In the genomic region with DNA sequence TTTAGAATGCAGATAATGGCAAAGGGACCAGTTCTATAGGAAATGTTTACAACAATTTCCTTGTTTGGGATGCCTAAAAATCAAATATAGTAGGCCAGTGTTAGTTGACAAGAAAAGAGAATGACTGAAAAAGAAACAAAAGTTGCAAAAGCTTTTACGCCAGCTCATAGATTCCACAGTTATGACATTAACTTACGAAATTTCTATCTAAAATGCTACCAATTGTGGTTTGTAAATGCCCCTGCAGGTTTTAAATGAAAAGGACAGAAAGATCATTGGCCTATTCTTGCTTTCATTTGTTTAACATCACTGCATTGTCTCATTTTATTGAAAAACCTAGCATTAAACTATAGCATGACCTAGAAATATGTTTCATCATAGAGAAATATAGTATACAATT, we compare ENCODE assay signal across 13 cellular contexts.
DNase-seq lines count a peak whose midpoint lies in the region; ATAC-seq, FAIRE-seq and TF ChIP-seq lines count a peak whose summit lies in the region.
"Had no signal": no experiment of that assay in that cellular context is flagged by ENCODE, and none has a peak within 500 bp of the region (broad histone marks: within the 10 kb centered on the region; RNA-seq: fewer than 3 reads in every experiment).

No MANE protein-coding gene starts in this region.

- TF ChIP-seq CTCF in astrocyte (IDR thresholded peaks at IDR 0.05; ENCODE audit: insufficient read depth, low read depth, low read length), result no peak
- TF ChIP-seq CTCF in osteoblast (IDR thresholded peaks at IDR 0.05; ENCODE audit: extremely low read depth, low read depth, low read length), result peak; percentile 17
- TF ChIP-seq CTCF in body of pancreas (IDR thresholded peaks at IDR 0.05), result no peak

- no peak overlapping the region for H3K4me3 ChIP-seq in astrocyte (ENCODE audit: insufficient read depth, low read depth, low read length)
- no peak overlapping the region for H3K4me3 ChIP-seq in osteoblast (ENCODE audit: insufficient read depth, low read length)
- H3K4me3 ChIP-seq in small intestine (ENCODE audit: low read depth in 1 of 2, low read length in 2 of 2), result no peak overlapping the region
- H3K4me3 ChIP-seq in body of pancreas, result no peak overlapping the region

- H3K4me1 ChIP-seq in astrocyte (ENCODE audit: insufficient read depth, low read length) (peaks cover 12% of the 10 kb centered on the region), osteoblast (ENCODE audit: insufficient read depth, low read length) (peaks cover 36% of the 10 kb centered on the region), small intestine (ENCODE audit: control insufficient read depth in 2 of 2, insufficient read depth in 1 of 2, low read depth in 1 of 2, low read length in 1 of 2) (no peaks in the 10 kb centered on the region), body of pancreas (no peaks in the 10 kb centered on the region)

- peak; percentile 75 for DNase-seq in EL
- DNase-seq in MV-4-11 (lab: John Stamatoyannopoulos, UW), result peak; percentile 83
- DNase-seq in astrocyte (ENCODE audit: low read depth), result peak; percentile 75
- no peak for DNase-seq in osteoblast (ENCODE audit: insufficient read length, low spot score, missing footprints)
- DNase-seq in C1 segment of cervical spinal cord (lab: John Stamatoyannopoulos, UW), result no peak
- no peak for DNase-seq in small intestine
- no peak for DNase-seq in germinal center (ENCODE audit: low spot score)
- DNase-seq in body of pancreas, result no peak
- DNase-seq: head of caudate nucleus, KBM-7, left ventricle myocardium superior, RPMI8226 had no signal

- FAIRE-seq in astrocyte (lab: Jason Lieb, UNC) (no peak), small intestine (lab: Jason Lieb, UNC) (no peak)

- intact Hi-C loops in body of pancreas (cut with DNase I), result no loop called here

- H3K4me1 Mint-ChIP-seq in astrocyte (ENCODE audit: low read depth, unreplicated experiment), result peaks cover 21% of the 10 kb centered on the region

- H3K27me3 Mint-ChIP-seq in astrocyte (ENCODE audit: low read depth, unreplicated experiment), result no peaks in the 10 kb centered on the region

- H4K20me1 ChIP-seq in astrocyte (ENCODE audit: insufficient read depth, low read length), result no peaks in the 10 kb centered on the region
- H4K20me1 ChIP-seq in osteoblast (ENCODE audit: insufficient read depth, low read length), result no peaks in the 10 kb centered on the region

- H3K27me3 ChIP-seq in astrocyte (ENCODE audit: insufficient read depth, low read length) (no peaks in the 10 kb centered on the region), osteoblast (ENCODE audit: insufficient read depth, low read length) (no peaks in the 10 kb centered on the region), small intestine (ENCODE audit: control insufficient read depth in 2 of 2, insufficient read depth in 2 of 2, low read length in 2 of 2) (no peaks in the 10 kb centered on the region), body of pancreas (no peaks in the 10 kb centered on the region)

- H3K9me3 ChIP-seq in astrocyte (ENCODE audit: insufficient read depth, low read depth, low read length), result no peaks in the 10 kb centered on the region
- no peaks in the 10 kb centered on the region for H3K9me3 ChIP-seq in osteoblast (ENCODE audit: low read depth, low read length)
- H3K9me3 ChIP-seq in small intestine (ENCODE audit: control insufficient read depth, low read depth), result no peaks in the 10 kb centered on the region
- no peaks in the 10 kb centered on the region for H3K9me3 ChIP-seq in body of pancreas

- H3K79me2 ChIP-seq in astrocyte (ENCODE audit: insufficient read depth, low read length), result no peaks in the 10 kb centered on the region
- no peaks in the 10 kb centered on the region for H3K79me2 ChIP-seq in osteoblast (ENCODE audit: insufficient read depth, low read length)

- H3K9ac ChIP-seq in astrocyte (ENCODE audit: low read length), result no peak overlapping the region

- H3K36me3 ChIP-seq in astrocyte (ENCODE audit: insufficient read depth, low read length), result no peaks in the 10 kb centered on the region
- no peaks in the 10 kb centered on the region for H3K36me3 ChIP-seq in osteoblast (ENCODE audit: insufficient read depth, low read length)
- H3K36me3 ChIP-seq in small intestine (ENCODE audit: control insufficient read depth in 2 of 2, insufficient read depth in 2 of 2, low read length in 2 of 2), result no peaks in the 10 kb centered on the region
- H3K36me3 ChIP-seq in body of pancreas (replicated peaks in 1 of 2; ENCODE audit: insufficient read depth in 1 of 2, low read depth in 2 of 2), result peaks cover 0 to 1% of the 10 kb centered on the region in 2 donors

- 76 to 82% (median 77%) methylated on average over 2 of the region's 2 CpGs for WGBS in small intestine, 3 donors
- WGBS in body of pancreas, 2 donors, result 58 to 90% methylated on average over 2 of the region's 2 CpGs

- peak overlapping the region; percentile 69 for H3K27ac Mint-ChIP-seq in astrocyte (ENCODE audit: unreplicated experiment)

- no peak for TF ChIP-seq POLR2A in body of pancreas (IDR thresholded peaks at IDR 0.05)

- H2AFZ ChIP-seq in astrocyte (ENCODE audit: low read depth, low read length) (no peak overlapping the region), osteoblast (ENCODE audit: low read length) (no peak overlapping the region)

- no peaks in the 10 kb centered on the region for H3K36me3 Mint-ChIP-seq in astrocyte (ENCODE audit: low read depth, unreplicated experiment)

- H3K4me3 Mint-ChIP-seq in astrocyte (ENCODE audit: unreplicated experiment), result no peak overlapping the region

- H3K27ac ChIP-seq in astrocyte (ENCODE audit: low read depth, low read length) (peak overlapping the region; percentile 59), osteoblast (ENCODE audit: low read depth, low read length) (peak overlapping the region; percentile 78), small intestine (ENCODE audit: low read depth in 1 of 2, low read length in 1 of 2) (no peak overlapping the region), body of pancreas (no peak overlapping the region)

- H3K9me3 Mint-ChIP-seq in astrocyte (ENCODE audit: unreplicated experiment), result peaks cover 2% of the 10 kb centered on the region

- peak overlapping the region; percentile 51 for H3K4me2 ChIP-seq in astrocyte (ENCODE audit: low read length)
- H3K4me2 ChIP-seq in osteoblast (ENCODE audit: insufficient read depth, low read length), result peak overlapping the region; percentile 55

- no peak for ATAC-seq in body of pancreas
- ATAC-seq: HCT116, left ventricle myocardium superior had no signal

Comparison
In these comparisons a context has a peak if more than half of its experiments do, and no peak if none do; other contexts are left out.
1. DNase-seq: peak in EL (single experiment), MV-4-11 (single experiment) and astrocyte (single experiment); none in osteoblast (single experiment), C1 segment of cervical spinal cord (0 of 14), small intestine (single experiment), germinal center (single experiment) and body of pancreas (0 of 4).
2. H3K27ac ChIP-seq: peak in astrocyte (single experiment) and osteoblast (single experiment); none in small intestine (0 of 2) and body of pancreas (0 of 4).